ENCODE assay signal across 14 cellular contexts in genomic region chr16:79381552-79382042, GRCh38.
A peak's percentile ranks its signal among the peaks of the same experiment; 100 is the strongest.
DNase-seq lines count a peak whose midpoint lies in the region; ATAC-seq and TF ChIP-seq lines count a peak whose summit lies in the region.
"Had no signal": no experiment of that assay in that cellular context is flagged by ENCODE, and none has a peak within 500 bp of the region (broad histone marks: within the 10 kb centered on the region; RNA-seq: fewer than 3 reads in every experiment).

No MANE protein-coding gene starts in this region.

- H2AFZ ChIP-seq in parathyroid adenoma, result peak overlapping the region; percentile 31

- POLR2A ChIA-PET in CD8-positive, alpha-beta T cell (lab: Charles Lee), result interaction anchor here (1.0 kb wide), 1 partner anchor 219 kb away, joined by 3 read pairs; the partner anchor contains the start of gene MAF

- peaks cover 26% of the 10 kb centered on the region for H3K4me1 Mint-ChIP-seq in CD8-positive, alpha-beta T cell (ENCODE audit: low read depth)
- peaks cover 3% of the 10 kb centered on the region for H3K4me1 Mint-ChIP-seq in mesothelial cell of epicardium

- H3K27ac Mint-ChIP-seq in CD8-positive, alpha-beta T cell, result peak overlapping the region; percentile 87
- no peak overlapping the region for H3K27ac Mint-ChIP-seq in mesothelial cell of epicardium
- H3K27ac Mint-ChIP-seq: activated naive CD4-positive, alpha-beta T cell treated with anti-CD3 and anti-CD28 coated beads, Interleukin-2, amount 10 ng/mL, durations not matched to agents 7 days and 5 days had no signal

- H3K27me3 Mint-ChIP-seq in CD8-positive, alpha-beta T cell (ENCODE audit: low read depth), result peaks cover 6% of the 10 kb centered on the region
- H3K27me3 Mint-ChIP-seq in mesothelial cell of epicardium (ENCODE audit: low read depth), result peaks cover 9% of the 10 kb centered on the region

- peak; percentile 64 for ATAC-seq in CD8-positive, alpha-beta T cell
- ATAC-seq in left ventricle myocardium superior, result peak; percentile 31
- no peak for ATAC-seq in HG03354 (IDR thresholded peaks at IDR 0.05; ENCODE audit: poor library complexity, severe bottlenecking, unreplicated experiment)

- no peaks in the 10 kb centered on the region for H3K36me3 ChIP-seq in CD8-positive, alpha-beta T cell (ENCODE audit: insufficient read depth, low read length)
- no peaks in the 10 kb centered on the region for H3K36me3 ChIP-seq in parathyroid adenoma (ENCODE audit: control insufficient read depth, insufficient read depth, low read length)
- H3K36me3 ChIP-seq: thoracic aorta had no signal

- peaks cover 16% of the 10 kb centered on the region for H3K4me1 ChIP-seq in CD8-positive, alpha-beta T cell (ENCODE audit: insufficient read depth, low read length)
- peaks cover 8% of the 10 kb centered on the region for H3K4me1 ChIP-seq in parathyroid adenoma

- peak overlapping the region; percentile 44 for H3K27ac ChIP-seq in CD8-positive, alpha-beta T cell (ENCODE audit: low read depth, low read length)
- no peak overlapping the region for H3K27ac ChIP-seq in parathyroid adenoma
- H3K27ac ChIP-seq: SK-N-MC, thoracic aorta had no signal

- H3K27me3 ChIP-seq in CD8-positive, alpha-beta T cell (ENCODE audit: insufficient read depth, low read length), result no peaks in the 10 kb centered on the region
- no peaks in the 10 kb centered on the region for H3K27me3 ChIP-seq in parathyroid adenoma (ENCODE audit: control insufficient read depth, insufficient read depth, low read length)

- CTCF ChIA-PET in CD8-positive, alpha-beta T cell (lab: Charles Lee), result no interaction called here

- no peak overlapping the region for H3K4me2 ChIP-seq in parathyroid adenoma (ENCODE audit: low read length)

- intact Hi-C loops in CD8-positive, alpha-beta T cell (cut with DNase I, micrococcal nuclease), result loop anchor here (5.0 to 10.0 kb wide), 2 partner anchors 107 to 221 kb away; partner anchors contain the start of gene MAF (in 1 of the 2)
- intact Hi-C loops in left ventricle myocardium superior (cut with micrococcal nuclease), result no loop called here

- TF ChIP-seq CTCF in CD8-positive, alpha-beta T cell (IDR thresholded peaks at IDR 0.05), result no peak
- TF ChIP-seq CTCF in parathyroid adenoma (IDR thresholded peaks at IDR 0.05) (no peak), mesothelial cell of epicardium (IDR thresholded peaks at IDR 0.05; ENCODE audit: unreplicated experiment) (no peak)

- DNase-seq in CD8-positive, alpha-beta T cell, result peak in 2 of 7 experiments; percentile 13 to 35
- DNase-seq in RPMI7951 (ENCODE audit: low read depth) (peak; percentile 5), left ventricle myocardium superior (no peak), middle frontal gyrus (ENCODE audit: extremely low spot score, low spot score) (no peak), NCI-H2107 treated with DMSO at 0.1 percent for 48 hours (lab: John Stamatoyannopoulos, UW; ENCODE audit: unreplicated experiment) (no peak), mesothelial cell of epicardium (ENCODE audit: low spot score in 2 of 2, unreplicated experiment in 2 of 2) (no peak)
- DNase-seq: activated CD4-positive, alpha-beta T cell treated with anti-CD3 and anti-CD28 coated beads for 48 hours; activated naive CD4-positive, alpha-beta T cell treated with anti-CD3 and anti-CD28 coated beads, Interleukin-2, amount 10 ng/mL, durations not matched to agents 7 days and 5 days; COR-L47; NCI-H69 had no signal

- no peaks in the 10 kb centered on the region for H3K79me2 ChIP-seq in parathyroid adenoma

- no peaks in the 10 kb centered on the region for H3K9me3 Mint-ChIP-seq in CD8-positive, alpha-beta T cell
- no peaks in the 10 kb centered on the region for H3K9me3 Mint-ChIP-seq in mesothelial cell of epicardium

- peak overlapping the region; percentile 58 for H3K4me3 Mint-ChIP-seq in CD8-positive, alpha-beta T cell
- no peak overlapping the region for H3K4me3 Mint-ChIP-seq in mesothelial cell of epicardium
- H3K4me3 Mint-ChIP-seq: activated naive CD4-positive, alpha-beta T cell treated with anti-CD3 and anti-CD28 coated beads, Interleukin-2, amount 10 ng/mL, durations not matched to agents 7 days and 5 days had no signal

- no peak overlapping the region for H3K9ac ChIP-seq in parathyroid adenoma

- H3K36me3 Mint-ChIP-seq in CD8-positive, alpha-beta T cell, result no peaks in the 10 kb centered on the region
- no peaks in the 10 kb centered on the region for H3K36me3 Mint-ChIP-seq in mesothelial cell of epicardium
- H3K36me3 Mint-ChIP-seq: activated naive CD4-positive, alpha-beta T cell treated with anti-CD3 and anti-CD28 coated beads, Interleukin-2, amount 10 ng/mL, durations not matched to agents 7 days and 5 days had no signal

- no peaks in the 10 kb centered on the region for H3K9me3 ChIP-seq in CD8-positive, alpha-beta T cell (ENCODE audit: low read length)
- no peaks in the 10 kb centered on the region for H3K9me3 ChIP-seq in parathyroid adenoma (ENCODE audit: control insufficient read depth, low read length)
- H3K9me3 ChIP-seq: thoracic aorta had no signal

- H3K4me3 ChIP-seq in CD8-positive, alpha-beta T cell (ENCODE audit: low read depth, low read length), result peak overlapping the region; percentile 18
- H3K4me3 ChIP-seq in parathyroid adenoma (ENCODE audit: low read depth, low read length), result no peak overlapping the region
- H3K4me3 ChIP-seq: SK-N-MC, thoracic aorta had no signal
